ENCODE assay signal across 18 cellular contexts in the genomic region with DNA sequence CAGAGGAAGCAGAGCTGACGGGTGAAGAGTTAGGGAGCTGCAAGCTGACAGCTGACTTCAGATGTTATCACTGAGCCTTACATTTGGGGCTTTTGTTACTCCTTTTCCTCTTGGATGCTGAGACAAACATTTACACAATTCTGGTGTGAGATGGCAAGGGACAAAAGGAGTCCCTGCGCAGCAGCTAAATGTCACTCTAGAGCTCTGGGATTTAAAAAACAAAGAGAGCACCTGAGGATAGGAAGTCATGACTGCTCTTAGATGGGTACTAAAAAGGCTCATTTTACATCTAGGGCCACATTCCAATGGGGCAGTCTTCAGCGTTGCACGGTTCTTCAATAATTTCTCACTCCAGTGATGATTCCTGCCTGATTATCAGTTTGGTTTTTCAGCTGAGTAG.
"Had no signal": no experiment of that assay in that cellular context is flagged by ENCODE, and none has a peak within 500 bp of the region (broad histone marks: within the 10 kb centered on the region; RNA-seq: fewer than 3 reads in every experiment).

No MANE protein-coding gene starts in this region.

- H3K4me1 ChIP-seq: Peyer's patch, SJCRH30 had no signal

- DNase-seq: KBM-7, MG63, NCI-H1092 treated with DMSO at 0.1 percent for 48 hours, NCI-H1436, NCI-H187, NCI-H2029, NCI-H2081 treated with DMSO at 0.1 percent for 48 hours, NCI-H226, NCI-H446, NCI-H510A, NCI-H524 treated with DMSO at 0.1 percent for 48 hours, NCI-H774, PC-9, Peyer's patch, SHP77 treated with DMSO at 0.1 percent for 48 hours, SJCRH30 had no signal

- H2AFZ ChIP-seq: PC-9 had no signal

- H3K36me3 ChIP-seq: MG63, Peyer's patch, SJCRH30 had no signal

- ATAC-seq: Right ventricle myocardium inferior, SK-N-SH treated with all-trans-retinoic acid at 6 μM for 48 hours had no signal

- H3K27ac ChIP-seq: PC-9, Peyer's patch, SJCRH30 had no signal

- H3K9me3 ChIP-seq: MG63, Peyer's patch, SJCRH30 had no signal

- H3K4me3 ChIP-seq: MG63, PC-9, Peyer's patch, SJCRH30 had no signal

- H3K27me3 ChIP-seq: MG63, Peyer's patch had no signal

- H3K4me2 ChIP-seq: PC-9 had no signal
